ENCODE assay signal across 11 cellular contexts in the genomic region with DNA sequence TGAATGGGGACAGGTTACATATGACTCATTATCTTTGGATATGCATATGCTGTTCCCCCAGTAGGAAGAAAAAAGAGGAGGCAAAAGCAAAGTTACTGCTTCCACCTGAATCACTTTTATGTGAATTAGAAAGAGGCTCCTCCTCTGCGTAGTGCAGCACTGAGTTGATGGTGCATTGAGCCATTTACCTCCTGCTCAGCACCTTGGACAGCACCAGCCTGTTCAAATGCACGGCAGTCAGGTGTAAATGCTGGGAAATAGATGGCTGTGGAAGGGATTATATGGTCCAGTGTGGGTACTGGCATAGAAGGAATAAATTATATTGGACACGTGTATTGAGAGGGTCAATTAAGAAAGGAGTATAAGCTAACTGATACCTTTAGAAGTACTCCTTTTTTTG.
DNase-seq lines count a peak whose midpoint lies in the region; ATAC-seq and TF ChIP-seq lines count a peak whose summit lies in the region.
"Had no signal": no experiment of that assay in that cellular context is flagged by ENCODE, and none has a peak within 500 bp of the region (broad histone marks: within the 10 kb centered on the region; RNA-seq: fewer than 3 reads in every experiment).

No MANE protein-coding gene starts in this region.

- TF ChIP-seq POLR2A in breast epithelium (IDR thresholded peaks at IDR 0.05), result no peak
- TF ChIP-seq POLR2A in spleen (IDR thresholded peaks at IDR 0.05), result no peak

- H3K36me3 ChIP-seq in breast epithelium (no peaks in the 10 kb centered on the region), spleen (no peaks in the 10 kb centered on the region), smooth muscle cell (ENCODE audit: low read depth) (no peaks in the 10 kb centered on the region)
- H3K36me3 ChIP-seq: thoracic aorta had no signal

- H3K9ac ChIP-seq in smooth muscle cell (ENCODE audit: low read depth), result no peak overlapping the region

- H3K4me3 ChIP-seq in breast epithelium (no peak overlapping the region), spleen (no peak overlapping the region), smooth muscle cell (no peak overlapping the region)
- H3K4me3 ChIP-seq: thoracic aorta had no signal

- H2AFZ ChIP-seq in smooth muscle cell (ENCODE audit: low read depth), result no peak overlapping the region

- H3K27ac ChIP-seq in breast epithelium (no peak overlapping the region), spleen (no peak overlapping the region), smooth muscle cell (ENCODE audit: low read depth) (no peak overlapping the region)
- H3K27ac ChIP-seq: HL-60, thoracic aorta had no signal

- CTCF ChIA-PET in MCF 10A (lab: Yijun Ruan, JAX), result interaction anchor here (0.7 kb wide), 1 partner anchor 53 kb away, joined by 3 read pairs; no protein-coding TSS in a partner anchor

- H3K4me1 ChIP-seq in breast epithelium (no peaks in the 10 kb centered on the region), spleen (no peaks in the 10 kb centered on the region), smooth muscle cell (ENCODE audit: low read depth) (no peaks in the 10 kb centered on the region)

- no peaks in the 10 kb centered on the region for H3K79me2 ChIP-seq in smooth muscle cell (ENCODE audit: low read depth)

- no TSS peak for BruUV-seq in MCF 10A (replicated peaks; lab: Mats Ljungman, UMichigan)

- H3K27ac Mint-ChIP-seq in MCF 10A (ENCODE audit: low read depth, unreplicated experiment) (no peak overlapping the region), type B pancreatic cell (no peak overlapping the region)
- H3K27ac Mint-ChIP-seq: CD8-positive, alpha-beta memory T cell had no signal

- H3K4me3 Mint-ChIP-seq in MCF 10A (ENCODE audit: unreplicated experiment), result no peak overlapping the region
- no peak overlapping the region for H3K4me3 Mint-ChIP-seq in type B pancreatic cell
- H3K4me3 Mint-ChIP-seq: CD8-positive, alpha-beta memory T cell had no signal

- H3K27me3 Mint-ChIP-seq in MCF 10A (ENCODE audit: insufficient read depth, unreplicated experiment) (no peaks in the 10 kb centered on the region), type B pancreatic cell (peaks cover 8% of the 10 kb centered on the region)
- H3K27me3 Mint-ChIP-seq: CD8-positive, alpha-beta memory T cell had no signal

- no peak overlapping the region for H3K4me2 ChIP-seq in smooth muscle cell

- no peaks in the 10 kb centered on the region for H3K4me1 Mint-ChIP-seq in MCF 10A (ENCODE audit: insufficient read depth, unreplicated experiment)
- no peaks in the 10 kb centered on the region for H3K4me1 Mint-ChIP-seq in type B pancreatic cell (ENCODE audit: unreplicated experiment)
- H3K4me1 Mint-ChIP-seq: CD8-positive, alpha-beta memory T cell had no signal

- DNase-seq in MCF 10A (ENCODE audit: unreplicated experiment) (peak; percentile 68), breast epithelium (ENCODE audit: low spot score in 2 of 2) (no peak), RPMI8226 (peak; percentile 51), left cardiac atrium (peak; percentile 43), type B pancreatic cell (ENCODE audit: extremely low spot score, unreplicated experiment) (peak; percentile 74), NCI-H2081 treated with DMSO at 0.1 percent for 48 hours (lab: John Stamatoyannopoulos, UW) (no peak), spleen (no peak), smooth muscle cell (lab: John Stamatoyannopoulos, UW; ENCODE audit: unreplicated experiment) (no peak)
- DNase-seq: CD8-positive, alpha-beta memory T cell had no signal

- H3K9me3 ChIP-seq in breast epithelium (no peaks in the 10 kb centered on the region), spleen (peaks cover 0 to 13% (median 0%) of the 10 kb centered on the region in 8 donors), smooth muscle cell (replicated peaks; ENCODE audit: low read depth) (no peaks in the 10 kb centered on the region)
- H3K9me3 ChIP-seq: thoracic aorta had no signal

- H3K27me3 ChIP-seq in breast epithelium (no peaks in the 10 kb centered on the region), spleen (replicated peaks in 1 of 7) (no peaks in the 10 kb centered on the region), smooth muscle cell (ENCODE audit: low read depth) (no peaks in the 10 kb centered on the region)

- intact Hi-C loops in MCF 10A (cut with micrococcal nuclease) (no loop called here), breast epithelium (cut with DNase I; ENCODE audit: low total_unique reads) (no loop called here), left cardiac atrium (cut with DNase I) (no loop called here), spleen (cut with DNase I; ENCODE audit: low total_unique reads) (no loop called here)

- H3K36me3 Mint-ChIP-seq in MCF 10A (ENCODE audit: insufficient read depth, unreplicated experiment) (no peaks in the 10 kb centered on the region), type B pancreatic cell (no peaks in the 10 kb centered on the region)
- H3K36me3 Mint-ChIP-seq: CD8-positive, alpha-beta memory T cell had no signal

- TF ChIP-seq CTCF in MCF 10A (IDR thresholded peaks at IDR 0.05; ENCODE audit: unreplicated experiment) (no peak), breast epithelium (IDR thresholded peaks at IDR 0.05) (no peak), type B pancreatic cell (conservative IDR thresholded peaks at IDR 0.05) (no peak), spleen (IDR thresholded peaks at IDR 0.05 in 8 of 11, conservative IDR thresholded peaks at IDR 0.05 in 3 of 11) (no peak), smooth muscle cell (IDR thresholded peaks at IDR 0.05; ENCODE audit: borderline replicate concordance, insufficient read depth, poor library complexity, severe bottlenecking) (no peak)

- POLR2A ChIA-PET in MCF 10A (lab: Yijun Ruan, JAX), result interaction anchor here (0.6 kb wide), 1 partner anchor 657 kb away, joined by 3 read pairs; no protein-coding TSS in a partner anchor

- WGBS in spleen, 5 donors, result 11 to 20% (median 13%) methylated on average over 3 of the region's 3 CpGs
- WGBS in smooth muscle cell (ENCODE audit: low lambda C conversion rate), result 14% methylated on average over 3 of the region's 3 CpGs

- H4K20me1 ChIP-seq in smooth muscle cell (ENCODE audit: low read depth), result no peaks in the 10 kb centered on the region

- ATAC-seq in left cardiac atrium, result no peak

- H3F3A ChIP-seq in smooth muscle cell (ENCODE audit: low read depth), result no peaks in the 10 kb centered on the region

- H3K9me3 Mint-ChIP-seq in MCF 10A (ENCODE audit: unreplicated experiment) (peaks cover 19% of the 10 kb centered on the region), type B pancreatic cell (peaks cover 4% of the 10 kb centered on the region)

Comparison
In these comparisons a context has a peak if more than half of its experiments do, and no peak if none do; other contexts are left out.
1. DNase-seq: peak in MCF 10A (single experiment), RPMI8226 (single experiment), left cardiac atrium (single experiment) and type B pancreatic cell (single experiment); none in breast epithelium (0 of 2), NCI-H2081 treated with DMSO at 0.1 percent for 48 hours (single experiment), spleen (single experiment) and smooth muscle cell (single experiment).